Comparison of ENCODE assay signal across 26 cellular contexts in genomic region chr4:122331195-122331594, GRCh38. TPM values are rescaled to one million over a fixed set of nuclear protein-coding genes. Genes with fewer than 3 reads are reported as not detected.
DNase-seq lines count a peak whose midpoint lies in the region; ATAC-seq and TF ChIP-seq lines count a peak whose summit lies in the region.
"Had no signal": no experiment of that assay in that cellular context is flagged by ENCODE, and none has a peak within 500 bp of the region (broad histone marks: within the 10 kb centered on the region; RNA-seq: fewer than 3 reads in every experiment).

No MANE protein-coding gene starts in this region.

- H3K36me3 ChIP-seq in GM23248 (ENCODE audit: low read depth), result peaks cover 32% of the 10 kb centered on the region
- peaks cover 41% of the 10 kb centered on the region for H3K36me3 ChIP-seq in osteoblast (ENCODE audit: insufficient read depth, low read length)
- H3K36me3 ChIP-seq in breast epithelium, result no peaks in the 10 kb centered on the region
- H3K36me3 ChIP-seq: BE2C had no signal

- H3K4me1 ChIP-seq in GM23248 (ENCODE audit: insufficient read depth) (peaks cover 12% of the 10 kb centered on the region), osteoblast (ENCODE audit: insufficient read depth, low read length) (peaks cover 7% of the 10 kb centered on the region), breast epithelium (no peaks in the 10 kb centered on the region)
- H3K4me1 ChIP-seq: BE2C had no signal

- no peak for DNase-seq in GM23248
- peak; percentile 57 to 86 for DNase-seq in NCI-H1930 (lab: John Stamatoyannopoulos, UW)
- peak; percentile 25 for DNase-seq in NCI-H774 (lab: John Stamatoyannopoulos, UW)
- no peak for DNase-seq in osteoblast (ENCODE audit: insufficient read length, low spot score, missing footprints)
- DNase-seq in glutamatergic neuron, result no peak
- no peak for DNase-seq in natural killer cell treated with Interleukin-12 subunit alpha and Interleukin-12 subunit beta and Interleukin-15 and Interleukin-18, amount 100 ng/mL, for 72 hours (ENCODE audit: low spot score)
- DNase-seq in breast epithelium (ENCODE audit: low spot score in 2 of 2), result no peak
- DNase-seq: BE2C; DMS53; H7; KG1; MM.1S; NCI-H1048; NCI-H1436; NCI-H187; NCI-H2227 treated with DMSO at 0.1 percent for 48 hours; NCI-H526 treated with DMSO at 0.1 percent for 48 hours; NK-92 treated with Interleukin-12 subunit alpha and Interleukin-12 subunit beta, amount 100 ng/mL, for 24 hours; PC-3; SJCRH30; T-helper 17 cell had no signal

- no peaks in the 10 kb centered on the region for H3K27me3 ChIP-seq in GM23248 (replicated peaks; ENCODE audit: insufficient read depth)
- no peaks in the 10 kb centered on the region for H3K27me3 ChIP-seq in osteoblast (ENCODE audit: insufficient read depth, low read length)
- no peaks in the 10 kb centered on the region for H3K27me3 ChIP-seq in breast epithelium
- H3K27me3 ChIP-seq: BE2C, SJCRH30 had no signal

- H3K27ac Mint-ChIP-seq in glutamatergic neuron (ENCODE audit: unreplicated experiment), result no peak overlapping the region
- no peak overlapping the region for H3K27ac Mint-ChIP-seq in natural killer cell treated with Interleukin-12 subunit alpha and Interleukin-12 subunit beta and Interleukin-15 and Interleukin-18, amount 100 ng/mL, for 72 hours
- H3K27ac Mint-ChIP-seq: CD14-positive monocyte, T-helper 17 cell had no signal

- TF ChIP-seq POLR2A in breast epithelium (IDR thresholded peaks at IDR 0.05), result no peak

- H3K9me3 ChIP-seq in GM23248 (ENCODE audit: low read depth) (no peaks in the 10 kb centered on the region), osteoblast (ENCODE audit: low read depth, low read length) (no peaks in the 10 kb centered on the region), breast epithelium (no peaks in the 10 kb centered on the region)
- H3K9me3 ChIP-seq: BE2C, SJCRH30 had no signal

- TF ChIP-seq CTCF in osteoblast (IDR thresholded peaks at IDR 0.05; ENCODE audit: extremely low read depth, low read depth, low read length) (no peak), glutamatergic neuron (IDR thresholded peaks at IDR 0.05; ENCODE audit: partially characterized antibody, unreplicated experiment) (no peak), breast epithelium (IDR thresholded peaks at IDR 0.05) (no peak)

- no peaks in the 10 kb centered on the region for H3K36me3 Mint-ChIP-seq in glutamatergic neuron (ENCODE audit: unreplicated experiment)
- H3K36me3 Mint-ChIP-seq in natural killer cell treated with Interleukin-12 subunit alpha and Interleukin-12 subunit beta and Interleukin-15 and Interleukin-18, amount 100 ng/mL, for 72 hours, result peaks cover 12% of the 10 kb centered on the region

- H3K27ac ChIP-seq in GM23248 (peak overlapping the region; percentile 70; the same call in 1 of the 2 replicates), osteoblast (ENCODE audit: low read depth, low read length) (peak overlapping the region; percentile 84), breast epithelium (no peak overlapping the region)
- H3K27ac ChIP-seq: SJCRH30 had no signal

- no peak overlapping the region for H3K4me3 ChIP-seq in GM23248
- no peak overlapping the region for H3K4me3 ChIP-seq in osteoblast (ENCODE audit: insufficient read depth, low read length)
- H3K4me3 ChIP-seq in breast epithelium, result no peak overlapping the region
- H3K4me3 ChIP-seq: SJCRH30 had no signal

- H3K9ac ChIP-seq in GM23248, result no peak overlapping the region

- H3K4me1 Mint-ChIP-seq in glutamatergic neuron (ENCODE audit: low read depth, unreplicated experiment), result no peaks in the 10 kb centered on the region
- peaks cover 0 to 5% of the 10 kb centered on the region in 2 donors for H3K4me1 Mint-ChIP-seq in natural killer cell treated with Interleukin-12 subunit alpha and Interleukin-12 subunit beta and Interleukin-15 and Interleukin-18, amount 100 ng/mL, for 72 hours (ENCODE audit: low read depth in 2 of 2)
- H3K4me1 Mint-ChIP-seq: CD14-positive monocyte had no signal

- in situ Hi-C loops in GM23248 (cut with MboI), result no loop called here

- peaks cover 11% of the 10 kb centered on the region for H3F3A ChIP-seq in GM23248 (ENCODE audit: insufficient read depth)

- no peak for ATAC-seq in natural killer cell treated with Interleukin-12 subunit alpha and Interleukin-12 subunit beta and Interleukin-15 and Interleukin-18, amount 100 ng/mL, for 72 hours
- ATAC-seq: PC-3, Right ventricle myocardium inferior, T-helper 17 cell had no signal

- H4K20me1 ChIP-seq in GM23248 (ENCODE audit: insufficient read depth) (no peaks in the 10 kb centered on the region), osteoblast (ENCODE audit: insufficient read depth, low read length) (no peaks in the 10 kb centered on the region)

- intact Hi-C loops in breast epithelium (cut with DNase I; ENCODE audit: low total_unique reads), result no loop called here

- H3K79me2 ChIP-seq in GM23248 (ENCODE audit: insufficient read depth) (no peaks in the 10 kb centered on the region), osteoblast (ENCODE audit: insufficient read depth, low read length) (no peaks in the 10 kb centered on the region)

- 97 to 98% methylated on average over 4 of the region's 4 CpGs for WGBS in GM23248 (ENCODE audit: low coverage in 1 of 2, low lambda C conversion rate in 2 of 2, missing lambda C conversion rate in 2 of 2), 2 experiments

- no peak overlapping the region for H3K4me3 Mint-ChIP-seq in glutamatergic neuron (ENCODE audit: unreplicated experiment)
- H3K4me3 Mint-ChIP-seq in natural killer cell treated with Interleukin-12 subunit alpha and Interleukin-12 subunit beta and Interleukin-15 and Interleukin-18, amount 100 ng/mL, for 72 hours, result no peak overlapping the region
- H3K4me3 Mint-ChIP-seq: CD14-positive monocyte, T-helper 17 cell had no signal

- H2AFZ ChIP-seq in GM23248 (no peak overlapping the region), osteoblast (ENCODE audit: low read length) (no peak overlapping the region)

- no peaks in the 10 kb centered on the region for H3K9me2 ChIP-seq in GM23248 (ENCODE audit: insufficient read depth)

- no peaks in the 10 kb centered on the region for H3K9me3 Mint-ChIP-seq in glutamatergic neuron (ENCODE audit: unreplicated experiment)
- no peaks in the 10 kb centered on the region for H3K9me3 Mint-ChIP-seq in natural killer cell treated with Interleukin-12 subunit alpha and Interleukin-12 subunit beta and Interleukin-15 and Interleukin-18, amount 100 ng/mL, for 72 hours
- H3K9me3 Mint-ChIP-seq: CD14-positive monocyte had no signal

- no peaks in the 10 kb centered on the region for H3K27me3 Mint-ChIP-seq in glutamatergic neuron (ENCODE audit: unreplicated experiment)
- no peaks in the 10 kb centered on the region for H3K27me3 Mint-ChIP-seq in natural killer cell treated with Interleukin-12 subunit alpha and Interleukin-12 subunit beta and Interleukin-15 and Interleukin-18, amount 100 ng/mL, for 72 hours
- H3K27me3 Mint-ChIP-seq: T-helper 17 cell had no signal

- H3K4me2 ChIP-seq in GM23248 (ENCODE audit: unreplicated experiment) (no peak overlapping the region), osteoblast (ENCODE audit: insufficient read depth, low read length) (no peak overlapping the region)

RNA-seq across cellular contexts. Expression of gene ADAD1, which starts 47.6 kb away (rescaled TPM):
- total RNA-seq in GM23248 (2014; rRNA removed; shearing (Covaris generic)), result not detected in 2 replicates
- polyA plus RNA-seq in GM23248 (2016; fragmentation: Nextera tagmentation; extraction: Ambion mirVana), result not detected in 2 replicates
- total RNA-seq in osteoblast (not detected in 2 replicates), glutamatergic neuron (ENCODE audit: unreplicated experiment) (not detected), breast epithelium (not detected)
- not detected for total RNA-seq in natural killer cell treated with Interleukin-12 subunit alpha and Interleukin-12 subunit beta and Interleukin-15 and Interleukin-18, amount 100 ng/mL, for 72 hours
- total RNA-seq: Daoy, G401, H7, NCI-H460, PC-3, Right ventricle myocardium inferior, SJCRH30, T-helper 17 cell had no signal
- polyA plus RNA-seq: CD14-positive monocyte had no signal

Comparison
In these comparisons a context has a peak if more than half of its experiments do, and no peak if none do; other contexts are left out.
1. DNase-seq: peak in NCI-H1930 (2 of 2) and NCI-H774 (single experiment); none in GM23248 (single experiment), osteoblast (single experiment), glutamatergic neuron (single experiment), natural killer cell treated with Interleukin-12 subunit alpha and Interleukin-12 subunit beta and Interleukin-15 and Interleukin-18, amount 100 ng/mL, for 72 hours (single experiment) and breast epithelium (0 of 2).
2. H3K27ac ChIP-seq: peak in GM23248 (single experiment) and osteoblast (single experiment); none in breast epithelium (0 of 2).